Comparison of ENCODE assay signal across 8 cellular contexts in genomic region chr15:64092075-64092820, GRCh38. TPM values are rescaled to one million over a fixed set of nuclear protein-coding genes. Genes with fewer than 3 reads are reported as not detected.
DNase-seq lines count a peak whose midpoint lies in the region; ATAC-seq and TF ChIP-seq lines count a peak whose summit lies in the region.

No MANE protein-coding gene starts in this region.

- ATAC-seq in effector memory CD8-positive, alpha-beta T cell (replicated peaks): no peak

- no peaks in the 10 kb centered on the region for H3K9me2 ChIP-seq in OCI-LY7 (ENCODE audit: insufficient read depth, low read length)

- peak overlapping the region; percentile 100 for H3K4me3 Mint-ChIP-seq in effector memory CD8-positive, alpha-beta T cell

- peak overlapping the region; percentile 99 to 100 for H3K27ac Mint-ChIP-seq in effector memory CD8-positive, alpha-beta T cell

- H3K79me2 ChIP-seq in OCI-LY7 (ENCODE audit: insufficient read depth, low read depth, low read length): peaks cover 85% of the 10 kb centered on the region

- CTCF ChIA-PET in OCI-LY7 (lab: Charles Lee; ENCODE audit: unreplicated experiment): interaction anchor here (0.6 to 1.0 kb wide), 2 partner anchors 24 to 59 kb away, joined by 3 read pairs; partner anchors contain the start of gene SNX22

- H3K4me1 ChIP-seq in OCI-LY7 (ENCODE audit: insufficient read depth, low read length, poor library complexity, severe bottlenecking): peaks cover 58% of the 10 kb centered on the region

- peaks cover 49 to 71% of the 10 kb centered on the region in 2 donors for H3K4me1 Mint-ChIP-seq in effector memory CD8-positive, alpha-beta T cell (ENCODE audit: low read depth in 2 of 2)

- H4K20me1 ChIP-seq in OCI-LY7 (ENCODE audit: insufficient read depth, low read length): peaks cover 20% of the 10 kb centered on the region

- H2AFZ ChIP-seq in OCI-LY7 (ENCODE audit: low read length): peak overlapping the region; percentile 85; the same call in 1 of the 2 replicates

- peak overlapping the region; percentile 90 for H3K4me2 ChIP-seq in OCI-LY7 (ENCODE audit: low read length)

- intact Hi-C loops in OCI-LY7 (cut with micrococcal nuclease; ENCODE audit: unreplicated experiment): loop anchor here (5.0 to 10.0 kb wide), 2 partner anchors 290 to 617 kb away; partner anchors contain the start of gene PCLAF

- no peaks in the 10 kb centered on the region for H3K9me3 ChIP-seq in OCI-LY7 (ENCODE audit: low read length)

- H3K36me3 Mint-ChIP-seq in effector memory CD8-positive, alpha-beta T cell (ENCODE audit: insufficient read depth): peaks cover 22% of the 10 kb centered on the region

- peaks cover 25% of the 10 kb centered on the region for H3K36me3 ChIP-seq in OCI-LY7 (ENCODE audit: insufficient read depth, low read length)

- no TSS peak for BruUV-seq in OCI-LY7 (replicated peaks; lab: Mats Ljungman, UMichigan)

- POLR2A ChIA-PET in OCI-LY7 (lab: Charles Lee): interaction anchor here (0.7 to 1.7 kb wide), 5 partner anchors 10 to 590 kb away, joined by 3 to 10 read pairs (median 5); no protein-coding TSS in a partner anchor

- H3K4me3 ChIP-seq in OCI-LY7 (ENCODE audit: low read depth, low read length, poor library complexity, severe bottlenecking) (peak overlapping the region; percentile 85), retinal pigment epithelial cell (ENCODE audit: low read length) (peak overlapping the region; percentile 93)

- DNase-seq in DMS53 (lab: John Stamatoyannopoulos, UW): peak; percentile 25
- DNase-seq in DMS53 treated with DMSO at 0.1 percent for 48 hours (lab: John Stamatoyannopoulos, UW; ENCODE audit: unreplicated experiment): no peak
- peak; percentile 55 for DNase-seq in OCI-LY7 (ENCODE audit: low spot score)
- no peak for DNase-seq in effector memory CD8-positive, alpha-beta T cell
- no peak for DNase-seq in retinal pigment epithelial cell (ENCODE audit: low read depth)
- DNase-seq in activated CD4-positive, CD25-positive, alpha-beta regulatory T cell treated with anti-CD3 and anti-CD28 coated beads, Interleukin-2, amount 50 U/mL, for 72 hours: no peak
- DNase-seq in CD1c-positive myeloid dendritic cell (ENCODE audit: extremely low spot score): no peak
- DNase-seq in activated effector memory CD4-positive, alpha-beta T cell treated with Interleukin-2 at 50 U/mL for 16 hours: no peak

- TF ChIP-seq CTCF in OCI-LY7 (conservative IDR thresholded peaks at IDR 0.05; ENCODE audit: low read length) (peak; percentile 76), retinal pigment epithelial cell (conservative IDR thresholded peaks at IDR 0.05; ENCODE audit: low read depth, low read length) (no peak)

- no peaks in the 10 kb centered on the region for H3K9me3 Mint-ChIP-seq in effector memory CD8-positive, alpha-beta T cell

- H3K27ac ChIP-seq in OCI-LY7 (ENCODE audit: low read depth, low read length, poor library complexity, severe bottlenecking): peak overlapping the region; percentile 75

- no peaks in the 10 kb centered on the region for H3K27me3 Mint-ChIP-seq in effector memory CD8-positive, alpha-beta T cell

RNA-seq across cellular contexts. Expression of gene CIAO2A, which starts 1.4 kb away (rescaled TPM):
- 71.6 and 84.7 TPM in 2 replicates for total RNA-seq in OCI-LY7 (2014; rRNA removed; shearing (Covaris generic))
- total RNA-seq in OCI-LY7 (2022): 78.7 and 86.7 TPM in 2 replicates

RNA-seq across cellular contexts. Expression of gene SNX1, which starts 3.5 kb away (rescaled TPM):
- total RNA-seq in OCI-LY7 (2014; rRNA removed; shearing (Covaris generic)): 30.1 and 39.4 TPM in 2 replicates
- 126 and 129 TPM in 2 replicates for total RNA-seq in OCI-LY7 (2022)

RNA-seq across cellular contexts. Expression of gene DAPK2, which starts 46.0 kb away (rescaled TPM):
- 0.03 and 1.2 TPM in 2 replicates for total RNA-seq in OCI-LY7 (2014; rRNA removed; shearing (Covaris generic))
- 0.36 TPM in 1 of 2 replicates, not detected in the other for total RNA-seq in OCI-LY7 (2022)

RNA-seq across cellular contexts. Expression of gene SNX22, which starts 59.3 kb away (rescaled TPM):
- 63.1 and 65.7 TPM in 2 replicates for total RNA-seq in OCI-LY7 (2014; rRNA removed; shearing (Covaris generic))
- total RNA-seq in OCI-LY7 (2022): 61.6 and 68.8 TPM in 2 replicates

Comparison
In these comparisons a context has a peak if more than half of its experiments do, and no peak if none do; other contexts are left out.
1. DNase-seq: peak in DMS53 (single experiment) and OCI-LY7 (single experiment); none in DMS53 treated with DMSO at 0.1 percent for 48 hours (single experiment), effector memory CD8-positive, alpha-beta T cell (0 of 3), retinal pigment epithelial cell (single experiment), activated CD4-positive, CD25-positive, alpha-beta regulatory T cell treated with anti-CD3 and anti-CD28 coated beads, Interleukin-2, amount 50 U/mL, for 72 hours (single experiment), CD1c-positive myeloid dendritic cell (single experiment) and activated effector memory CD4-positive, alpha-beta T cell treated with Interleukin-2 at 50 U/mL for 16 hours (single experiment).